6 cellular contexts compared by ENCODE assay signal in genomic region chr1:155893389-155894142, GRCh38. TPM values are rescaled to one million over a fixed set of nuclear protein-coding genes. Genes with fewer than 3 reads are reported as not detected.
A peak's percentile ranks its signal among the peaks of the same experiment; 100 is the strongest.
DNase-seq lines count a peak whose midpoint lies in the region; ATAC-seq and TF ChIP-seq lines count a peak whose summit lies in the region.

No MANE protein-coding gene starts in this region.

- no peak overlapping the region for H3K4me3 Mint-ChIP-seq in activated CD8-positive, alpha-beta T cell treated with anti-CD3 and anti-CD28 coated beads for 36 hours

- peak; percentile 86 for ATAC-seq in activated CD8-positive, alpha-beta T cell treated with anti-CD3 and anti-CD28 coated beads for 36 hours
- ATAC-seq in right lobe of liver, result peak; percentile 63 to 92 (median 72)
- ATAC-seq in GM18870 (IDR thresholded peaks at IDR 0.05; ENCODE audit: unreplicated experiment), result no peak

- H3K9me3 Mint-ChIP-seq in activated CD8-positive, alpha-beta T cell treated with anti-CD3 and anti-CD28 coated beads for 36 hours, result no peaks in the 10 kb centered on the region

- no peak for TF ChIP-seq POLR2A in right lobe of liver (IDR thresholded peaks at IDR 0.05)

- no peak for TF ChIP-seq CTCF in activated CD8-positive, alpha-beta T cell treated with anti-CD3 and anti-CD28 coated beads for 36 hours (IDR thresholded peaks at IDR 0.05)
- no peak for TF ChIP-seq CTCF in right lobe of liver (IDR thresholded peaks at IDR 0.05)

- no peaks in the 10 kb centered on the region for H3K27me3 Mint-ChIP-seq in activated CD8-positive, alpha-beta T cell treated with anti-CD3 and anti-CD28 coated beads for 36 hours

- POLR2A ChIA-PET in activated CD8-positive, alpha-beta T cell treated with anti-CD3 and anti-CD28 coated beads for 36 hours (lab: Charles Lee), result no interaction called here

- intact Hi-C loops in activated CD8-positive, alpha-beta T cell treated with anti-CD3 and anti-CD28 coated beads for 36 hours (cut with micrococcal nuclease), result no loop called here
- intact Hi-C loops in right lobe of liver (cut with DNase I), result no loop called here

- peaks cover 0 to 14% (median 0%) of the 10 kb centered on the region in 4 donors for H3K36me3 ChIP-seq in right lobe of liver

- H3K27ac Mint-ChIP-seq in activated CD8-positive, alpha-beta T cell treated with anti-CD3 and anti-CD28 coated beads for 36 hours, result peak overlapping the region; percentile 57

- no peaks in the 10 kb centered on the region for H3K4me1 ChIP-seq in right lobe of liver

- peaks cover 11% of the 10 kb centered on the region for H3K36me3 Mint-ChIP-seq in activated CD8-positive, alpha-beta T cell treated with anti-CD3 and anti-CD28 coated beads for 36 hours (ENCODE audit: low read depth)

- no peak overlapping the region for H3K4me3 ChIP-seq in right lobe of liver

- 38% methylated on average over 10 of the region's 10 CpGs for WGBS in right lobe of liver (ENCODE audit: insufficient coverage, low coverage, low lambda C conversion rate, missing lambda C conversion rate)

- CTCF ChIA-PET in activated CD8-positive, alpha-beta T cell treated with anti-CD3 and anti-CD28 coated beads for 36 hours (lab: Charles Lee), result interaction anchor here (1.4 kb wide), 2 partner anchors 10 to 11 kb away, joined by 4 to 5 read pairs; no protein-coding TSS in a partner anchor

- no peaks in the 10 kb centered on the region for H3K9me3 ChIP-seq in right lobe of liver

- peaks cover 19% of the 10 kb centered on the region for H3K4me1 Mint-ChIP-seq in activated CD8-positive, alpha-beta T cell treated with anti-CD3 and anti-CD28 coated beads for 36 hours (ENCODE audit: low read depth)

- H3K27me3 ChIP-seq in right lobe of liver, result no peaks in the 10 kb centered on the region

- DNase-seq in GDM1 (lab: John Stamatoyannopoulos, UW) (peak; percentile 11), right lobe of liver (no peak), DMS114 treated with DMSO at 0.1 percent for 48 hours (lab: John Stamatoyannopoulos, UW; ENCODE audit: unreplicated experiment) (no peak)
- DNase-seq in activated CD8-positive, alpha-beta T cell treated with anti-CD3 and anti-CD28 coated beads for 36 hours, result peak; percentile 33
- no peak for DNase-seq in activated CD4-positive, CD25-positive, alpha-beta regulatory T cell (lab: John Stamatoyannopoulos, UW)

- peak overlapping the region; percentile 22 to 80 (median 37) for H3K27ac ChIP-seq in right lobe of liver

RNA-seq across cellular contexts. Expression of gene RIT1, which starts 17.6 kb away (rescaled TPM):
- total RNA-seq in activated CD8-positive, alpha-beta T cell treated with anti-CD3 and anti-CD28 coated beads for 36 hours, result 10 to 100 TPM; 21.6 to 24.1 TPM
- total RNA-seq in right lobe of liver, result 10 to 100 TPM in 3 of 6 experiments, 1 to 10 TPM in 3; 4.9 to 28.3 (median 11.3) TPM

RNA-seq across cellular contexts. Expression of gene SYT11, which starts 34.2 kb away (rescaled TPM):
- total RNA-seq in activated CD8-positive, alpha-beta T cell treated with anti-CD3 and anti-CD28 coated beads for 36 hours, result 1 to 10 TPM; 8.7 to 9.2 TPM
- total RNA-seq in right lobe of liver, result 1 to 10 TPM in 1 of 6 experiments, under 1 TPM in 5; 0.46 to 1.5 (median 0.73) TPM

RNA-seq across cellular contexts. Expression of gene GON4L, which starts 36.6 kb away (rescaled TPM):
- 10 to 100 TPM; 43.4 to 46.8 TPM for total RNA-seq in activated CD8-positive, alpha-beta T cell treated with anti-CD3 and anti-CD28 coated beads for 36 hours
- total RNA-seq in right lobe of liver, result 10 to 100 TPM; 10.7 to 23.2 (median 20.1) TPM

RNA-seq across cellular contexts. Expression of gene KHDC4, which starts 40.6 kb away (rescaled TPM):
- 10 to 100 TPM; 68.1 to 71.3 TPM for total RNA-seq in activated CD8-positive, alpha-beta T cell treated with anti-CD3 and anti-CD28 coated beads for 36 hours
- total RNA-seq in right lobe of liver, result 10 to 100 TPM; 14.1 to 19.0 (median 17.2) TPM

RNA-seq across cellular contexts. Expression of gene RXFP4, which starts 47.9 kb away (rescaled TPM):
- total RNA-seq in activated CD8-positive, alpha-beta T cell treated with anti-CD3 and anti-CD28 coated beads for 36 hours, result not detected
- total RNA-seq in right lobe of liver, result not detected

Comparison
In these comparisons a context has a peak if more than half of its experiments do, and no peak if none do; other contexts are left out.
1. DNase-seq: peak in GDM1 (single experiment) and activated CD8-positive, alpha-beta T cell treated with anti-CD3 and anti-CD28 coated beads for 36 hours (single experiment); none in right lobe of liver (0 of 3), DMS114 treated with DMSO at 0.1 percent for 48 hours (single experiment) and activated CD4-positive, CD25-positive, alpha-beta regulatory T cell (0 of 4).